Comparison of ENCODE assay signal across 19 cellular contexts in genomic region chr5:163330723-163331668, GRCh38.
"Had no signal": no experiment of that assay in that cellular context is flagged by ENCODE, and none has a peak within 500 bp of the region (broad histone marks: within the 10 kb centered on the region; RNA-seq: fewer than 3 reads in every experiment).

No MANE protein-coding gene starts in this region.

- H3K4me3 ChIP-seq: body of pancreas, colonic mucosa, esophagus muscularis mucosa, tibial artery, vagina had no signal

- H3K27ac ChIP-seq: body of pancreas, colonic mucosa, esophagus muscularis mucosa, tibial artery, vagina had no signal

- H3K9me3 ChIP-seq: body of pancreas, colonic mucosa, esophagus muscularis mucosa, tibial artery, vagina had no signal

- H3K27me3 ChIP-seq: body of pancreas, colonic mucosa, esophagus muscularis mucosa, tibial artery, vagina had no signal

- ATAC-seq: activated CD8-positive, alpha-beta T cell treated with anti-CD3 and anti-CD28 coated beads for 36 hours; activated naive CD4-positive, alpha-beta T cell treated with anti-CD3 and anti-CD28 coated beads, Interleukin-2, amount 50 U/mL, for 72 hours; body of pancreas; left colon; stimulated activated naive B cell treated with anti-CD40 and anti-IgM and Interleukin-4, amounts not matched to agents 10 μg/mL and 1 μg/mL and 100 μg/mL, for 72 hours; T-helper 17 cell had no signal

- H3K36me3 Mint-ChIP-seq: activated naive CD4-positive, alpha-beta T cell treated with anti-CD3 and anti-CD28 coated beads, Interleukin-2, amount 50 U/mL, for 72 hours had no signal

- H3K27me3 Mint-ChIP-seq: activated CD8-positive, alpha-beta T cell treated with anti-CD3 and anti-CD28 coated beads for 36 hours had no signal

- DNase-seq: activated B cell treated with CpG ODN at 0.5 μM for 24 hours; activated CD4-positive, alpha-beta T cell treated with anti-CD3 and anti-CD28 coated beads for 48 hours; activated CD8-positive, alpha-beta T cell treated with anti-CD3 and anti-CD28 coated beads for 36 hours; activated gamma-delta T cell; activated T-cell treated with anti-CD3 and anti-CD28 coated beads, Interleukin-2, amount 50 U/mL, for 48 hours; amniotic stem cell; body of pancreas; caudate nucleus; colonic mucosa; left colon; stimulated activated CD4-positive, alpha-beta T cell treated with anti-CD3 and anti-CD28 coated beads, Interleukin-15, amount 100 ng/mL, for 24 hours; stimulated activated CD4-positive, alpha-beta T cell treated with anti-CD3 and anti-CD28 coated beads, Interleukin-4, amount 100 ng/mL, for 1 hour; stimulated activated naive B cell treated with anti-CD40 and anti-IgM and Interleukin-4, amounts not matched to agents 10 μg/mL and 1 μg/mL and 100 μg/mL, for 72 hours; T-helper 17 cell; tibial artery had no signal

- H3K4me1 Mint-ChIP-seq: activated B cell treated with CpG ODN at 0.5 μM for 24 hours; stimulated activated naive B cell treated with anti-CD40 and anti-IgM and Interleukin-4, amounts not matched to agents 10 μg/mL and 1 μg/mL and 100 μg/mL, for 72 hours; T-helper 17 cell had no signal

- H3K27ac Mint-ChIP-seq: activated B cell treated with CpG ODN at 0.5 μM for 24 hours; activated CD8-positive, alpha-beta T cell treated with anti-CD3 and anti-CD28 coated beads for 36 hours; activated naive CD4-positive, alpha-beta T cell treated with anti-CD3 and anti-CD28 coated beads, Interleukin-2, amount 50 U/mL, for 72 hours; stimulated activated naive B cell treated with anti-CD40 and anti-IgM and Interleukin-4, amounts not matched to agents 10 μg/mL and 1 μg/mL and 100 μg/mL, for 72 hours; T-helper 17 cell had no signal

- H3K4me3 Mint-ChIP-seq: activated B cell treated with CpG ODN at 0.5 μM for 24 hours; activated CD8-positive, alpha-beta T cell treated with anti-CD3 and anti-CD28 coated beads for 36 hours; stimulated activated naive B cell treated with anti-CD40 and anti-IgM and Interleukin-4, amounts not matched to agents 10 μg/mL and 1 μg/mL and 100 μg/mL, for 72 hours; T-helper 17 cell had no signal

- H3K4me1 ChIP-seq: body of pancreas, colonic mucosa, esophagus muscularis mucosa, tibial artery, vagina had no signal

- H3K36me3 ChIP-seq: colonic mucosa, esophagus muscularis mucosa, tibial artery, vagina had no signal

- H3K9me3 Mint-ChIP-seq: activated CD8-positive, alpha-beta T cell treated with anti-CD3 and anti-CD28 coated beads for 36 hours had no signal

- FAIRE-seq: TTC549 had no signal
